ENCODE assay signal across 11 cellular contexts in genomic region chr6:148557796-148558457, GRCh38.
DNase-seq lines count a peak whose midpoint lies in the region; ATAC-seq and FAIRE-seq lines count a peak whose summit lies in the region.
"Had no signal": no experiment of that assay in that cellular context is flagged by ENCODE, and none has a peak within 500 bp of the region (broad histone marks: within the 10 kb centered on the region; RNA-seq: fewer than 3 reads in every experiment).

No MANE protein-coding gene starts in this region.

- no peaks in the 10 kb centered on the region for H4K20me1 ChIP-seq in BLaER1 treated with 17β-estradiol and CSF1 and Interleukin-3, amounts not matched to agents 10 nM and 100 nM

- H3K4me1 ChIP-seq in BLaER1 treated with 17β-estradiol and CSF1 and Interleukin-3, amounts not matched to agents 10 nM and 100 nM = peaks cover 36 to 44% (median 42%) of the 10 kb centered on the region in 10 experiments
- no peaks in the 10 kb centered on the region for H3K4me1 ChIP-seq in aorta (ENCODE audit: control insufficient read depth in 1 of 2, insufficient read depth in 2 of 2, low read length in 2 of 2)

- H3K4me2 ChIP-seq in BLaER1 treated with 17β-estradiol and CSF1 and Interleukin-3, amounts not matched to agents 10 nM and 100 nM = peak overlapping the region; percentile 68 to 96 (median 89)

- 82 to 86% methylated on average over 10 of the region's 10 CpGs for WGBS in aorta, 2 donors

- intact Hi-C loops in aorta (cut with DNase I) = no loop called here

- peak; percentile 13 for DNase-seq in SW480 (ENCODE audit: low spot score)
- peak; percentile 68 for DNase-seq in glomerular visceral epithelial cell (ENCODE audit: extremely low spot score)
- DNase-seq in NCI-H446 (lab: John Stamatoyannopoulos, UW) = no peak
- DNase-seq in aorta = no peak
- no peak for DNase-seq in GM19239 (ENCODE audit: insufficient read length, low spot score)
- DNase-seq: NCI-H510A treated with DMSO at 0.1 percent for 48 hours, small intestine had no signal

- peaks cover 0 to 5% (median 0%) of the 10 kb centered on the region in 11 experiments; a peak in 1 of 22 replicates for H3K36me3 ChIP-seq in BLaER1 treated with 17β-estradiol and CSF1 and Interleukin-3, amounts not matched to agents 10 nM and 100 nM
- no peaks in the 10 kb centered on the region for H3K36me3 ChIP-seq in aorta (ENCODE audit: control insufficient read depth in 1 of 2, insufficient read depth in 2 of 2, low read length in 1 of 2)

- ATAC-seq in GM18907 (IDR thresholded peaks at IDR 0.05; ENCODE audit: unreplicated experiment) = peak; percentile 56
- no peak for ATAC-seq in HG02798 (IDR thresholded peaks at IDR 0.05; ENCODE audit: poor library complexity, unreplicated experiment)
- no peak for ATAC-seq in aorta (ENCODE audit: low FRiP score)
- ATAC-seq: K562 had no signal

- peak overlapping the region in 8 of 11 experiments; percentile 19 to 70 (median 60); a peak in 15 of 22 replicates for H3K9ac ChIP-seq in BLaER1 treated with 17β-estradiol and CSF1 and Interleukin-3, amounts not matched to agents 10 nM and 100 nM

- H3K27ac ChIP-seq in BLaER1 treated with 17β-estradiol and CSF1 and Interleukin-3, amounts not matched to agents 10 nM and 100 nM = peak overlapping the region in 10 of 11 experiments; percentile 59 to 84 (median 76); a peak in 20 of 22 replicates
- no peak overlapping the region for H3K27ac ChIP-seq in aorta (ENCODE audit: low read depth in 1 of 2, low read length in 2 of 2)

- peaks cover 4 to 11% (median 7%) of the 10 kb centered on the region in 11 experiments; a peak in 18 of 22 replicates for H3K9me3 ChIP-seq in BLaER1 treated with 17β-estradiol and CSF1 and Interleukin-3, amounts not matched to agents 10 nM and 100 nM (replicated peaks in 1 of 11)
- no peaks in the 10 kb centered on the region for H3K9me3 ChIP-seq in aorta (ENCODE audit: control insufficient read depth, low read length)

- peaks cover 0 to 14% (median 8%) of the 10 kb centered on the region in 11 experiments; a peak in 9 of 22 replicates for H3K27me3 ChIP-seq in BLaER1 treated with 17β-estradiol and CSF1 and Interleukin-3, amounts not matched to agents 10 nM and 100 nM
- H3K27me3 ChIP-seq in aorta (ENCODE audit: control insufficient read depth in 1 of 2, insufficient read depth in 2 of 2, low read length in 1 of 2) = no peaks in the 10 kb centered on the region

- peak overlapping the region in 6 of 10 experiments; percentile 24 to 52 (median 35); a peak in 11 of 20 replicates for H3K4me3 ChIP-seq in BLaER1 treated with 17β-estradiol and CSF1 and Interleukin-3, amounts not matched to agents 10 nM and 100 nM
- H3K4me3 ChIP-seq in aorta (ENCODE audit: low read length in 2 of 2) = no peak overlapping the region
- H3K4me3 ChIP-seq: K562 had no signal

- FAIRE-seq in GM19239 (lab: Jason Lieb, UNC) = no peak
- FAIRE-seq: K562, small intestine had no signal

Comparison
In these comparisons a context has a peak if more than half of its experiments do, and no peak if none do; other contexts are left out.
1. H3K27ac ChIP-seq: peak in BLaER1 treated with 17β-estradiol and CSF1 and Interleukin-3, amounts not matched to agents 10 nM and 100 nM (10 of 11); none in aorta (0 of 2).
2. H3K4me3 ChIP-seq: peak in BLaER1 treated with 17β-estradiol and CSF1 and Interleukin-3, amounts not matched to agents 10 nM and 100 nM (6 of 10); none in aorta (0 of 2).
3. DNase-seq: peak in SW480 (single experiment) and glomerular visceral epithelial cell (single experiment); none in NCI-H446 (0 of 2), aorta (0 of 2) and GM19239 (single experiment).